Comparison of ENCODE assay signal across 12 cellular contexts in the genomic region with DNA sequence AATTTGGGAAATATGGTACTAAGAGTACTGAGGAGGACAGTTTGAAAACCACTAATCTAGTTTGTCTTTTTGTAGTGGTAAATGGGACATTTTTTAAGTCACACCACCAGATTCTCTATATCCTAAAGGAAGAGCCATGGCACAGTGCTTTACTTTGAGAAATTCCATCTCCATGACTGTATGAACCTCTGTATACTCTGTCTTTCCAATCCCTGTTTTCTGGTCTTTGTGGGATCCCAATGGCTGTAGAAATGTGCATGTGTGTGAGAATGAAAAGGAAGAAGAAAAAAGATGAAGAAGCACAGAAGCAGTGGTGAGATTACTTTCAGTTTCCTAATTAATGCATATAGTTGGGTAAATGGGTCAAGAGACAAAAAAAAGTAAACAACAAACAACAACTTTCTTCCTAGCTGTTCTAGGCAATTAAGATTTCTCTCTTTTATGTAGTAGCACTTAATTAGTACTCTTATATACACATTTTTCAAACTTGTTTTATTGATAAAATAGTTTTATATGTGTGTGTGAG.
"Had no signal": no experiment of that assay in that cellular context is flagged by ENCODE, and none has a peak within 500 bp of the region (broad histone marks: within the 10 kb centered on the region; RNA-seq: fewer than 3 reads in every experiment).

No MANE protein-coding gene starts in this region.

- H3K36me3 ChIP-seq: gastrocnemius medialis, pancreas, stomach, upper lobe of right lung had no signal

- ATAC-seq: effector memory CD8-positive, alpha-beta T cell; gastrocnemius medialis; left lobe of liver; pancreas; sciatic nerve; upper lobe of right lung had no signal

- H3K4me1 ChIP-seq: gastrocnemius medialis, pancreas, stomach, testis, upper lobe of right lung had no signal

- H3K27me3 ChIP-seq: gastrocnemius medialis, pancreas, stomach, testis, upper lobe of right lung had no signal

- H3K27ac ChIP-seq: gastrocnemius medialis, pancreas, stomach, testis, upper lobe of right lung had no signal

- H3K4me3 ChIP-seq: gastrocnemius medialis, pancreas, stomach, testis, upper lobe of right lung had no signal

- H3K9me3 ChIP-seq: gastrocnemius medialis, pancreas, testis, upper lobe of right lung had no signal

- DNase-seq: activated naive CD8-positive, alpha-beta T cell treated with anti-CD3 and anti-CD28 coated beads, Interleukin-2, amount 10 ng/mL, durations not matched to agents 7 days and 5 days; aorta; effector memory CD8-positive, alpha-beta T cell; gastrocnemius medialis; pancreas; stimulated activated CD4-positive, alpha-beta T cell treated with anti-CD3 and anti-CD28 coated beads, Interleukin-1b, Interleukin-23, amount 100 ng/mL, for 48 hours; stomach; T-helper 2 cell; testis; upper lobe of right lung had no signal
